ENCODE assay signal across 19 cellular contexts in genomic region chr7:135713836-135714470, GRCh38. TPM values are rescaled to one million over a fixed set of nuclear protein-coding genes. Genes with fewer than 3 reads are reported as not detected.
DNase-seq lines count a peak whose midpoint lies in the region; ATAC-seq and TF ChIP-seq lines count a peak whose summit lies in the region.
"Had no signal": no experiment of that assay in that cellular context is flagged by ENCODE, and none has a peak within 500 bp of the region (broad histone marks: within the 10 kb centered on the region; RNA-seq: fewer than 3 reads in every experiment).

No MANE protein-coding gene starts in this region.

- peaks cover 4% of the 10 kb centered on the region for H3K4me1 ChIP-seq in parathyroid adenoma
- H3K4me1 ChIP-seq: body of pancreas, uterus had no signal

- intact Hi-C loops in natural killer cell (cut with micrococcal nuclease), result no loop called here

- H3K27ac Mint-ChIP-seq in natural killer cell, result no peak overlapping the region
- H3K27ac Mint-ChIP-seq: activated CD4-positive, alpha-beta T cell treated with anti-CD3 and anti-CD28 coated beads, Interleukin-2, amount 10 ng/mL, durations not matched to agents 24 days and 14 days; dendritic cell treated with granulocyte-macrophage colony-stimulating factor and Interleukin-4, amounts not matched to agents 40 ng/mL and 50 ng/mL, for 4 days had no signal

- H3K27ac ChIP-seq in RWPE1 (peak overlapping the region; percentile 52), parathyroid adenoma (no peak overlapping the region)
- H3K27ac ChIP-seq: body of pancreas, stomach, uterus had no signal

- peak; percentile 34 for ATAC-seq in esophagus mucosa
- ATAC-seq in natural killer cell, result no peak
- ATAC-seq: body of pancreas had no signal

- DNase-seq in ELF-1 (ENCODE audit: low read depth, low spot score) (peak; percentile 88), RWPE1 (ENCODE audit: low spot score) (no peak), EL (no peak), mesenteric fat pad (ENCODE audit: low spot score) (no peak), natural killer cell (no peak)
- DNase-seq in stimulated activated CD4-positive, alpha-beta T cell treated with anti-CD3 and anti-CD28 coated beads, Interleukin-4, amount 100 ng/mL, for 24 hours, result no peak
- DNase-seq: activated CD4-positive, alpha-beta T cell treated with anti-CD3 and anti-CD28 coated beads, Interleukin-2, amount 10 ng/mL, durations not matched to agents 24 days and 14 days; activated CD8-positive, alpha-beta memory T cell treated with anti-CD3 and anti-CD28 coated beads, Interleukin-2, amount 50 U/mL, for 4 hours; body of pancreas; COR-L47; kidney; NCI-H2029 treated with DMSO at 0.1 percent for 48 hours; NCI-H510A; stomach; uterus had no signal

- no peaks in the 10 kb centered on the region for H3K27me3 ChIP-seq in parathyroid adenoma (ENCODE audit: control insufficient read depth, insufficient read depth, low read length)
- H3K27me3 ChIP-seq: body of pancreas, uterus had no signal

- peak overlapping the region; percentile 75 for H2AFZ ChIP-seq in parathyroid adenoma

- POLR2A ChIA-PET in RWPE1 (lab: Yijun Ruan, JAX; ENCODE audit: low non-redundant PET), result no interaction called here

- H3K4me3 ChIP-seq in parathyroid adenoma (ENCODE audit: low read depth, low read length), result no peak overlapping the region
- H3K4me3 ChIP-seq: body of pancreas, stomach, uterus had no signal

- H3K79me2 ChIP-seq in parathyroid adenoma, result no peaks in the 10 kb centered on the region

- H3K36me3 ChIP-seq in parathyroid adenoma (ENCODE audit: control insufficient read depth, insufficient read depth, low read length), result no peaks in the 10 kb centered on the region
- H3K36me3 ChIP-seq: stomach, uterus had no signal

- CTCF ChIA-PET in RWPE1 (lab: Yijun Ruan, JAX), result interaction anchor here (0.5 kb wide), 1 partner anchor 28 kb away, joined by 4 read pairs; no protein-coding TSS in a partner anchor

- no peaks in the 10 kb centered on the region for H3K36me3 Mint-ChIP-seq in natural killer cell

- no peak overlapping the region for H3K4me3 Mint-ChIP-seq in natural killer cell
- H3K4me3 Mint-ChIP-seq: activated CD4-positive, alpha-beta T cell treated with anti-CD3 and anti-CD28 coated beads, Interleukin-2, amount 10 ng/mL, durations not matched to agents 24 days and 14 days; dendritic cell treated with granulocyte-macrophage colony-stimulating factor and Interleukin-4, amounts not matched to agents 40 ng/mL and 50 ng/mL, for 4 days had no signal

- H3K9me3 ChIP-seq in parathyroid adenoma (ENCODE audit: control insufficient read depth, low read length), result no peaks in the 10 kb centered on the region
- H3K9me3 ChIP-seq: body of pancreas, stomach, uterus had no signal

- peaks cover 0 to 4% of the 10 kb centered on the region in 2 donors for H3K27me3 Mint-ChIP-seq in natural killer cell (ENCODE audit: low read depth in 2 of 2)
- H3K27me3 Mint-ChIP-seq: activated CD4-positive, alpha-beta T cell treated with anti-CD3 and anti-CD28 coated beads, Interleukin-2, amount 10 ng/mL, durations not matched to agents 24 days and 14 days had no signal

- no peaks in the 10 kb centered on the region for H3K9me3 Mint-ChIP-seq in natural killer cell
- H3K9me3 Mint-ChIP-seq: activated CD4-positive, alpha-beta T cell treated with anti-CD3 and anti-CD28 coated beads, Interleukin-2, amount 10 ng/mL, durations not matched to agents 24 days and 14 days; dendritic cell treated with granulocyte-macrophage colony-stimulating factor and Interleukin-4, amounts not matched to agents 40 ng/mL and 50 ng/mL, for 4 days had no signal

- no peak overlapping the region for H3K9ac ChIP-seq in parathyroid adenoma

- no peak overlapping the region for H3K4me2 ChIP-seq in parathyroid adenoma (ENCODE audit: low read length)

- TF ChIP-seq CTCF in RWPE1 (conservative IDR thresholded peaks at IDR 0.05; ENCODE audit: low read depth), result no peak
- TF ChIP-seq CTCF in parathyroid adenoma (IDR thresholded peaks at IDR 0.05), result no peak
- no peak for TF ChIP-seq CTCF in natural killer cell (IDR thresholded peaks at IDR 0.05)

- no peaks in the 10 kb centered on the region for H3K4me1 Mint-ChIP-seq in natural killer cell
- H3K4me1 Mint-ChIP-seq: activated CD4-positive, alpha-beta T cell treated with anti-CD3 and anti-CD28 coated beads, Interleukin-2, amount 10 ng/mL, durations not matched to agents 24 days and 14 days had no signal

RNA-seq across cellular contexts. Expression of gene SLC13A4, which starts 14.0 kb away (rescaled TPM):
- total RNA-seq in esophagus mucosa (3.0 TPM), mesenteric fat pad (not detected), natural killer cell (not detected)
- total RNA-seq: activated CD4-positive, alpha-beta T cell treated with anti-CD3 and anti-CD28 coated beads, Interleukin-2, amount 10 ng/mL, durations not matched to agents 24 days and 14 days; body of pancreas; kidney; renal cortical epithelial cell; stomach had no signal

RNA-seq across cellular contexts. Expression of gene FAM180A, which starts 34.7 kb away (rescaled TPM):
- 0.68 TPM for total RNA-seq in esophagus mucosa
- 4.8 TPM for total RNA-seq in mesenteric fat pad
- not detected for total RNA-seq in natural killer cell
- total RNA-seq: activated CD4-positive, alpha-beta T cell treated with anti-CD3 and anti-CD28 coated beads, Interleukin-2, amount 10 ng/mL, durations not matched to agents 24 days and 14 days; renal cortical epithelial cell had no signal

RNA-seq across cellular contexts. Expression of gene STMP1, which starts 51.6 kb away (rescaled TPM):
- 45.4 TPM for total RNA-seq in esophagus mucosa
- 21.1 TPM for total RNA-seq in mesenteric fat pad
- total RNA-seq in natural killer cell, result 10 to 100 TPM; 19.4 to 25.8 (median 22.3) TPM
